In the genomic region with DNA sequence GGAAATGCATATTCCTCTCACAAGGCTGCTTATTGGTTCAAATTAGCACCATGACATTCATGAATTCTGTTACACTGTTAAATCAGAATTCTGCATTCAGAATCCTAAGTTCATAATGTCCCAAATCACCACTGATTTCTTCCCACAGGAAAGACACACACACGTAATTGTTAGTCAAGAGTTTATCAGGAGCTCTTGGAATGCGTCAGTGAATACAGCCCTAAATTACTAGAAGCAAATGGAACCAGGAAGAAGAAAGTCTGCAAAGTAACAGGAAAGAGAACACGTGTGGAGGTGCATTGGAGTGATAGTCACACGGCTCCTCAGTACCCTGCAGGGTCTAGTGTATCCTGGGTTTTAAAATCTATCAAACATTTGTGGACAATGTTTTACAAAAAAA, we compare ENCODE assay signal across 23 cellular contexts.
"Had no signal": no experiment of that assay in that cellular context is flagged by ENCODE, and none has a peak within 500 bp of the region (broad histone marks: within the 10 kb centered on the region; RNA-seq: fewer than 3 reads in every experiment).

No MANE protein-coding gene starts in this region.

- H3K4me3 ChIP-seq: cardiac muscle cell, lower lobe of right lung, sigmoid colon, transverse colon, vagina had no signal

- DNase-seq: activated CD4-positive, alpha-beta T cell treated with anti-CD3 and anti-CD28 coated beads for 1 hour; activated CD4-positive, alpha-beta T cell treated with anti-CD3 and anti-CD28 coated beads, Interleukin-2, amount 50 U/mL, for 1 hour; activated CD8-positive, alpha-beta memory T cell treated with anti-CD3 and anti-CD28 coated beads for 24 hours; activated CD8-positive, alpha-beta memory T cell treated with anti-CD3 and anti-CD28 coated beads, Interleukin-2, amount 50 U/mL, for 4 hours; activated naive CD4-positive, alpha-beta T cell treated with Interleukin-2 at 50 U/mL for 16 hours; activated naive CD8-positive, alpha-beta T cell treated with anti-CD3 and anti-CD28 coated beads for 36 hours; activated T-cell treated with anti-CD3 and anti-CD28 coated beads, Interleukin-2, amount 50 U/mL, for 4 hours; amniotic stem cell; effector CD8-positive, alpha-beta T cell; lower lobe of right lung; naive B cell; retina; sigmoid colon; stimulated activated CD4-positive, alpha-beta T cell treated with anti-CD3 and anti-CD28 coated beads, Interleukin-2, amount 100 ng/mL, for 48 hours; stimulated activated CD8-positive, alpha-beta memory T cell treated with anti-CD3 and anti-CD28 coated beads, Interleukin-4, amount 100 ng/mL, for 48 hours; stimulated activated naive B cell treated with anti-CD40 and anti-IgM and Interleukin-4, amounts not matched to agents 10 μg/mL and 1 μg/mL and 100 μg/mL, for 72 hours; T-cell; transverse colon had no signal

- H3K27me3 ChIP-seq: cardiac muscle cell, transverse colon, vagina had no signal

- H3K9me3 ChIP-seq: transverse colon, vagina had no signal

- H3K36me3 ChIP-seq: cardiac muscle cell, lower lobe of right lung, sigmoid colon, transverse colon, vagina had no signal

- H3K4me1 ChIP-seq: lower lobe of right lung, sigmoid colon, transverse colon, vagina had no signal

- H3K27ac ChIP-seq: cardiac muscle cell, lower lobe of right lung, sigmoid colon, transverse colon, vagina had no signal

- ATAC-seq: activated T-cell treated with anti-CD3 and anti-CD28 coated beads, Interleukin-2, amount 50 U/mL, for 4 hours; esophagus mucosa; left lobe of liver; lower lobe of right lung; stimulated activated naive B cell treated with anti-CD40 and anti-IgM and Interleukin-4, amounts not matched to agents 10 μg/mL and 1 μg/mL and 100 μg/mL, for 72 hours; T-cell had no signal

- FAIRE-seq: TTC549 had no signal
